Comparison of ENCODE assay signal across 1 cellular context in genomic region chr16:52488837-52489289, GRCh38.
TF ChIP-seq lines count a peak whose summit lies in the region.

No MANE protein-coding gene starts in this region.

TF ChIP-seq in HepG2, 621 proteins besides CTCF, POLR2A, EP300 and RAD21 (continued from another document and continues in another):
- TF ChIP-seq STAT6 (CRISPR knock-in tag; IDR thresholded peaks at IDR 0.05; ENCODE audit: borderline replicate concordance) (peak; percentile 59; the same call in 1 of the 2 replicates), SALL1 (CRISPR knock-in tag; IDR thresholded peaks at IDR 0.05) (peak; percentile 92), MIXL1 (CRISPR knock-in tag; IDR thresholded peaks at IDR 0.05) (peak; percentile 86), ZNF619 (CRISPR knock-in tag; IDR thresholded peaks at IDR 0.05) (no peak), RXRB (CRISPR knock-in tag; IDR thresholded peaks at IDR 0.05; ENCODE audit: borderline replicate concordance) (peak; percentile 90), UBTF (CRISPR knock-in tag; IDR thresholded peaks at IDR 0.05) (peak; percentile 55; the same call in 1 of the 2 replicates), LCORL (IDR thresholded peaks at IDR 0.05) (peak; percentile 90), LCORL (CRISPR knock-in tag; IDR thresholded peaks at IDR 0.05) (peak; percentile 98), AHDC1 (CRISPR knock-in tag; IDR thresholded peaks at IDR 0.05; ENCODE audit: borderline replicate concordance) (peak; percentile 96; the same call in 1 of the 2 replicates), TAF1 (CRISPR knock-in tag; IDR thresholded peaks at IDR 0.05) (no peak), ZNF766 (CRISPR knock-in tag; IDR thresholded peaks at IDR 0.05; ENCODE audit: borderline replicate concordance) (no peak), ZNF431 (CRISPR knock-in tag; IDR thresholded peaks at IDR 0.05; ENCODE audit: borderline replicate concordance, low read depth) (peak; percentile 66; the same call in 1 of the 2 replicates), ZNF678 (CRISPR knock-in tag; IDR thresholded peaks at IDR 0.05) (no peak), ZNF441 (CRISPR knock-in tag; IDR thresholded peaks at IDR 0.05; ENCODE audit: borderline replicate concordance) (peak; percentile 26; the same call in 1 of the 2 replicates), KLF12 (CRISPR knock-in tag; IDR thresholded peaks at IDR 0.05; ENCODE audit: borderline replicate concordance) (no peak), ZNF230 (CRISPR knock-in tag; IDR thresholded peaks at IDR 0.05) (0 out of 2 replicates have a peak, but pooled peaks have one; percentile 45), PATZ1 (CRISPR knock-in tag; IDR thresholded peaks at IDR 0.05) (peak; percentile 42; the same call in 1 of the 2 replicates), FOXK1 (CRISPR knock-in tag; IDR thresholded peaks at IDR 0.05; ENCODE audit: borderline replicate concordance, low read depth) (peak; percentile 83; the same call in 1 of the 2 replicates), MED1 (CRISPR knock-in tag; IDR thresholded peaks at IDR 0.05) (peak; percentile 95), ZGPAT (CRISPR knock-in tag; IDR thresholded peaks at IDR 0.05) (peak; percentile 89), TGIF2 (CRISPR knock-in tag; IDR thresholded peaks at IDR 0.05) (peak; percentile 97), CREB1 (IDR thresholded peaks at IDR 0.05) (no peak), CREB1 (CRISPR knock-in tag; IDR thresholded peaks at IDR 0.05) (peak; percentile 63; the same call in 1 of the 2 replicates), ZNF574 (CRISPR knock-in tag; IDR thresholded peaks at IDR 0.05) (peak; percentile 53), ERF (CRISPR knock-in tag; IDR thresholded peaks at IDR 0.05) (peak; percentile 73; the same call in 1 of the 2 replicates), MIER2 (CRISPR knock-in tag; IDR thresholded peaks at IDR 0.05) (peak; percentile 75; the same call in 1 of the 2 replicates), KLF9 (CRISPR knock-in tag; IDR thresholded peaks at IDR 0.05; ENCODE audit: low read depth) (0 out of 2 replicates have a peak, but pooled peaks have one; percentile 54), ZNF124 (CRISPR knock-in tag; IDR thresholded peaks at IDR 0.05) (peak; percentile 58; the same call in 1 of the 2 replicates), NFRKB (IDR thresholded peaks at IDR 0.05) (no peak), PAX8 (CRISPR knock-in tag; IDR thresholded peaks at IDR 0.05; ENCODE audit: borderline replicate concordance) (no peak), GABPA (IDR thresholded peaks at IDR 0.05; ENCODE audit: low read depth, low read length) (no peak), GABPA (CRISPR knock-in tag; IDR thresholded peaks at IDR 0.05; ENCODE audit: low read depth) (peak; percentile 35; the same call in 1 of the 2 replicates), HOXA3 (CRISPR knock-in tag; IDR thresholded peaks at IDR 0.05) (peak; percentile 79; the same call in 1 of the 2 replicates), HOXA5 (CRISPR knock-in tag; IDR thresholded peaks at IDR 0.05) (peak; percentile 73; the same call in 1 of the 2 replicates), FOXM1 (CRISPR knock-in tag; IDR thresholded peaks at IDR 0.05) (no peak), ZNF556 (CRISPR knock-in tag; IDR thresholded peaks at IDR 0.05; ENCODE audit: borderline replicate concordance) (peak; percentile 40; the same call in 1 of the 2 replicates), ZBTB7B (CRISPR knock-in tag; IDR thresholded peaks at IDR 0.05) (peak; percentile 72; the same call in 1 of the 2 replicates), ZNF670 (CRISPR knock-in tag; IDR thresholded peaks at IDR 0.05; ENCODE audit: borderline replicate concordance) (0 out of 2 replicates have a peak, but pooled peaks have one; percentile 67), ZNF496 (CRISPR knock-in tag; IDR thresholded peaks at IDR 0.05; ENCODE audit: insufficient replicate concordance) (no peak), ZFP37 (CRISPR knock-in tag; IDR thresholded peaks at IDR 0.05; ENCODE audit: borderline replicate concordance) (0 out of 2 replicates have a peak, but pooled peaks have one; percentile 48), ZNF343 (CRISPR knock-in tag; IDR thresholded peaks at IDR 0.05) (no peak), MYPOP (CRISPR knock-in tag; IDR thresholded peaks at IDR 0.05) (peak; percentile 46; the same call in 1 of the 2 replicates), ZNF652 (CRISPR knock-in tag; IDR thresholded peaks at IDR 0.05; ENCODE audit: borderline replicate concordance, low read depth) (peak; percentile 40; the same call in 1 of the 2 replicates), SAFB2 (CRISPR knock-in tag; IDR thresholded peaks at IDR 0.05; ENCODE audit: borderline replicate concordance, low read depth) (no peak)
